8 cellular contexts compared by ENCODE assay signal in the genomic region with DNA sequence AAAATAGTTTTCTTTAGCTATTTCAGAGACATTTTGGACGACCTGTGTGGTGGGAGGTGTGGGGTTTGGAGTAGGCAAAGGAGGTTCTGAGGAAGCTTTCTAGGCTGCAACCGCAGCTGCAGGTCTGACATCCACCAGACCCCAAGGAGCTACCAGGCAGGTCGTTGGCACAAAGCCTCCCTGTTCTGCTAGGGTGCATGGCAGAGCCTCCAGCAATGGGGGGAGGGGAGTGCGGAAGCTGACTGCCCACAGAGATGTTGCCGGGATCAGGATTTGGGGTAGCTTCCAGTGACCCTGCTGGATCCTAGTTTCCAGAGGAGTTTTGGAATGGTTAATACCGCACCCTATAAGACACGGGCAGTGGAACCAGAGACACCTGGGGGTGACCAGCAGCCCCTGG. TPM values are rescaled to one million over a fixed set of nuclear protein-coding genes. Genes with fewer than 3 reads are reported as not detected.
DNase-seq lines count a peak whose midpoint lies in the region; ATAC-seq and TF ChIP-seq lines count a peak whose summit lies in the region.

No MANE protein-coding gene starts in this region.

- no peak overlapping the region for H3K27ac ChIP-seq in ACC112 (ENCODE audit: low read depth, low read length)

- H3K4me1 Mint-ChIP-seq in HFFc6 (ENCODE audit: low read depth) (peaks cover 15% of the 10 kb centered on the region), chondrocyte (ENCODE audit: low read depth) (peaks cover 14% of the 10 kb centered on the region)

- peak overlapping the region; percentile 95 for H3K4me3 Mint-ChIP-seq in HFFc6
- peak overlapping the region; percentile 74 for H3K4me3 Mint-ChIP-seq in chondrocyte (ENCODE audit: unreplicated experiment)

- H3K36me3 Mint-ChIP-seq in HFFc6 (ENCODE audit: low read depth): peaks cover 1% of the 10 kb centered on the region; the same call in 1 of the 2 replicates
- peaks cover under 1% of the 10 kb centered on the region for H3K36me3 Mint-ChIP-seq in chondrocyte (ENCODE audit: low read depth)

- peak overlapping the region; percentile 90 for H3K4me3 ChIP-seq in ACC112 (ENCODE audit: low read depth, low read length)

- no peaks in the 10 kb centered on the region for H3K27me3 ChIP-seq in ACC112 (ENCODE audit: insufficient read depth, low read length)

- H3K36me3 ChIP-seq in ACC112 (ENCODE audit: insufficient read depth, low read length): no peaks in the 10 kb centered on the region

- no peak overlapping the region for H2AFZ ChIP-seq in ACC112 (ENCODE audit: low read length, unreplicated experiment)

- H3K4me1 ChIP-seq in ACC112 (ENCODE audit: control insufficient read depth, insufficient read depth, low read length, unreplicated experiment): no peaks in the 10 kb centered on the region

- TF ChIP-seq CTCF in HFFc6 (IDR thresholded peaks at IDR 0.05) (no peak), chondrocyte (IDR thresholded peaks at IDR 0.05) (no peak)

- H3K27me3 Mint-ChIP-seq in HFFc6 (ENCODE audit: insufficient read depth) (peaks cover 9% of the 10 kb centered on the region; the same call in 1 of the 2 replicates), chondrocyte (ENCODE audit: low read depth) (peaks cover 7% of the 10 kb centered on the region)

- H3K79me2 ChIP-seq in ACC112 (ENCODE audit: control insufficient read depth, insufficient read depth, low read length, unreplicated experiment): no peaks in the 10 kb centered on the region

- no peak for DNase-seq in HFFc6
- DNase-seq in chondrocyte (ENCODE audit: low spot score): no peak
- DNase-seq in mucosa of gallbladder (ENCODE audit: low spot score): peak; percentile 17
- DNase-seq in GOT3 (lab: John Stamatoyannopoulos, UW): no peak

- H3K27ac Mint-ChIP-seq in HFFc6: peak overlapping the region; percentile 72
- H3K27ac Mint-ChIP-seq in chondrocyte (ENCODE audit: unreplicated experiment): no peak overlapping the region

- H3K9me3 Mint-ChIP-seq in HFFc6: no peaks in the 10 kb centered on the region
- H3K9me3 Mint-ChIP-seq in chondrocyte (ENCODE audit: low read depth): peaks cover under 1% of the 10 kb centered on the region

- no peak for ATAC-seq in HG03039 (IDR thresholded peaks at IDR 0.05; ENCODE audit: unreplicated experiment)
- no peak for ATAC-seq in HG02763 (IDR thresholded peaks at IDR 0.05; ENCODE audit: unreplicated experiment)
- no peak for ATAC-seq in GM21576 (IDR thresholded peaks at IDR 0.05; ENCODE audit: unreplicated experiment)

RNA-seq across cellular contexts. Expression of gene RAP1GAP2, which starts 58.4 kb away (rescaled TPM):
- total RNA-seq in HFFc6 (2021; fragmentation: NEBNext Ultra II Directional; extraction: Animal tissue kit (Norgen Biotek cat#: 25700)): 10 to 100 TPM in 5 of 6 experiments, 1 to 10 TPM in 1; 7.9 to 27.4 (median 23.9) TPM
- total RNA-seq in chondrocyte: 3.3 to 5.5 TPM (median 3.4 TPM) in 3 replicates
- total RNA-seq in mucosa of gallbladder: 32.8 TPM
